In genomic region chr19:6744381-6745288, GRCh38 we compare ENCODE assay signal across 8 cellular contexts. TPM values are rescaled to one million over a fixed set of nuclear protein-coding genes. Genes with fewer than 3 reads are reported as not detected.
DNase-seq lines count a peak whose midpoint lies in the region; ATAC-seq and TF ChIP-seq lines count a peak whose summit lies in the region.

No MANE protein-coding gene starts in this region.

- POLR2A ChIA-PET in CD4-positive, alpha-beta T cell (lab: Charles Lee): no interaction called here
- POLR2A ChIA-PET in Panc1 (lab: Charles Lee): no interaction called here

- no peaks in the 10 kb centered on the region for H3K27me3 Mint-ChIP-seq in CD4-positive, alpha-beta T cell

- H3K4me3 Mint-ChIP-seq in CD4-positive, alpha-beta T cell: peak overlapping the region; percentile 50

- BruUV-seq in Panc1 (replicated peaks; lab: Mats Ljungman, UMichigan): no TSS peak

- H3K9me3 ChIP-seq in CD4-positive, alpha-beta T cell (ENCODE audit: control insufficient read depth, low read length): no peaks in the 10 kb centered on the region
- H3K9me3 ChIP-seq in Panc1 (ENCODE audit: control insufficient read depth, insufficient read depth, low read depth, low read length): no peaks in the 10 kb centered on the region

- H3K4me1 ChIP-seq in Panc1 (ENCODE audit: control insufficient read depth, insufficient read depth, low read length): peaks cover 34% of the 10 kb centered on the region

- no peaks in the 10 kb centered on the region for H3K9me3 Mint-ChIP-seq in CD4-positive, alpha-beta T cell

- no peak overlapping the region for H3K27ac Mint-ChIP-seq in CD4-positive, alpha-beta T cell

- CTCF ChIA-PET in CD4-positive, alpha-beta T cell (lab: Charles Lee): no interaction called here
- CTCF ChIA-PET in Panc1 (lab: Charles Lee): interaction anchor here (0.6 kb wide), 1 partner anchor 145 kb away, joined by 3 read pairs; no protein-coding TSS in a partner anchor

- no peaks in the 10 kb centered on the region for H3K27me3 ChIP-seq in CD4-positive, alpha-beta T cell (ENCODE audit: control insufficient read depth, insufficient read depth, low read length)
- no peaks in the 10 kb centered on the region for H3K27me3 ChIP-seq in Panc1 (ENCODE audit: control insufficient read depth, insufficient read depth, low read length)

- DNase-seq in CD4-positive, alpha-beta T cell: no peak
- no peak for DNase-seq in Panc1 (ENCODE audit: low read depth, low spot score)
- DNase-seq in fibroblast of the aortic adventitia (ENCODE audit: low read depth): peak; percentile 82
- DNase-seq in omental fat pad (ENCODE audit: low spot score): no peak
- no peak for DNase-seq in pons (ENCODE audit: low spot score)
- DNase-seq in NCI-H510A (lab: John Stamatoyannopoulos, UW): no peak
- DNase-seq in GM13977 (ENCODE audit: low spot score): no peak

- no peak for TF ChIP-seq CTCF in CD4-positive, alpha-beta T cell (IDR thresholded peaks at IDR 0.05)
- TF ChIP-seq CTCF in Panc1 (IDR thresholded peaks at IDR 0.05) (no peak), fibroblast of the aortic adventitia (IDR thresholded peaks at IDR 0.05; ENCODE audit: insufficient read depth, low read length) (no peak), omental fat pad (IDR thresholded peaks at IDR 0.05) (no peak), GM13977 (IDR thresholded peaks at IDR 0.05; ENCODE audit: extremely low read depth, insufficient read depth, missing control alignments) (no peak)

- intact Hi-C loops in CD4-positive, alpha-beta T cell (cut with DNase I, micrococcal nuclease): no loop called here
- intact Hi-C loops in Panc1 (cut with micrococcal nuclease; ENCODE audit: unreplicated experiment): no loop called here

- peaks cover 14% of the 10 kb centered on the region for H3K4me1 Mint-ChIP-seq in CD4-positive, alpha-beta T cell (ENCODE audit: low read depth)

- no peak overlapping the region for H3K27ac ChIP-seq in CD4-positive, alpha-beta T cell (ENCODE audit: low read depth, low read length)
- H3K27ac ChIP-seq in Panc1 (ENCODE audit: low read length): peak overlapping the region; percentile 80

- peak overlapping the region; percentile 7 to 44 for H3K4me3 ChIP-seq in Panc1 (ENCODE audit: low read depth in 2 of 2, low read length in 2 of 2)
- H3K4me3 ChIP-seq in fibroblast of the aortic adventitia (ENCODE audit: low read depth, low read length): peak overlapping the region; percentile 28

- in situ Hi-C loops in Panc1 (cut with HindIII; ENCODE audit: low pct_unique_long_range_greater_than_20kb, low sequenced_read_pairs): no loop called here
- in situ Hi-C loops in GM13977 (cut with MboI; ENCODE audit: low pct_unique_long_range_greater_than_20kb, low sequenced_read_pairs, unreplicated experiment): loop anchor here (10.0 kb wide), 1 partner anchor 120 kb away; no protein-coding TSS in a partner anchor

- ATAC-seq in CD4-positive, alpha-beta T cell (ENCODE audit: poor library complexity): no peak
- ATAC-seq in Panc1 (peak; percentile 78), omental fat pad (ENCODE audit: low FRiP score) (peak; percentile 46), GM19324 (IDR thresholded peaks at IDR 0.05; ENCODE audit: low FRiP score, unreplicated experiment) (no peak)

- H3K36me3 ChIP-seq in Panc1 (ENCODE audit: control insufficient read depth, insufficient read depth, low read length): peaks cover 2% of the 10 kb centered on the region

- H3K36me3 Mint-ChIP-seq in CD4-positive, alpha-beta T cell (ENCODE audit: low read depth): peaks cover 58% of the 10 kb centered on the region

RNA-seq across cellular contexts. Expression of gene TRIP10, which starts 5.2 kb away (rescaled TPM):
- 1 to 10 TPM; 1.6 to 1.9 TPM for total RNA-seq in CD4-positive, alpha-beta T cell
- total RNA-seq in Panc1 (2021; ENCODE audit: unreplicated experiment) (115 TPM), fibroblast of the aortic adventitia (ENCODE audit: low replicate concordance) (33.3 and 44.9 TPM in 2 replicates), omental fat pad (100 to 1,000 TPM in 1 of 4 donors, 10 to 100 TPM in 3; 42.5 to 110 (median 66.6) TPM)
- polyA plus RNA-seq in Panc1 (2012; ENCODE audit: insufficient read length): 111 TPM

RNA-seq across cellular contexts. Expression of gene GPR108, which starts 7.3 kb away (rescaled TPM):
- total RNA-seq in CD4-positive, alpha-beta T cell: 10 to 100 TPM; 34.5 to 36.6 TPM
- total RNA-seq in Panc1 (2021; ENCODE audit: unreplicated experiment) (43.0 TPM), fibroblast of the aortic adventitia (ENCODE audit: low replicate concordance) (32.5 and 33.4 TPM in 2 replicates), omental fat pad (10 to 100 TPM; 34.5 to 68.4 (median 62.0) TPM)
- 63.5 TPM for polyA plus RNA-seq in Panc1 (2012; ENCODE audit: insufficient read length)

RNA-seq across cellular contexts. Expression of gene SH2D3A, which starts 22.6 kb away (rescaled TPM):
- total RNA-seq in CD4-positive, alpha-beta T cell: 10 to 100 TPM; 39.2 to 41.3 TPM
- 2.2 TPM for total RNA-seq in Panc1 (2021; ENCODE audit: unreplicated experiment)
- polyA plus RNA-seq in Panc1 (2012; ENCODE audit: insufficient read length): 3.0 TPM
- total RNA-seq in fibroblast of the aortic adventitia (ENCODE audit: low replicate concordance): not detected in 2 replicates
- total RNA-seq in omental fat pad: 1 to 10 TPM in 3 of 4 donors, not detected in 1; 1.3 to 3.4 (median 2.0) TPM

RNA-seq across cellular contexts. Expression of gene C3, which starts 24.2 kb away (rescaled TPM):
- under 1 TPM in 1 of 2 experiments, not detected in 1; 0.55 TPM for total RNA-seq in CD4-positive, alpha-beta T cell
- total RNA-seq in Panc1 (2021; ENCODE audit: unreplicated experiment): 5.0 TPM
- 1.3 TPM for polyA plus RNA-seq in Panc1 (2012; ENCODE audit: insufficient read length)
- total RNA-seq in fibroblast of the aortic adventitia (ENCODE audit: low replicate concordance): 93.5 and 1,485 TPM in 2 replicates
- 1,000 to 10,000 TPM; 1,035 to 6,271 (median 2,305) TPM for total RNA-seq in omental fat pad

RNA-seq across cellular contexts. Expression of gene VAV1, which starts 27.9 kb away (rescaled TPM):
- total RNA-seq in CD4-positive, alpha-beta T cell: 10 to 100 TPM; 70.0 to 70.1 TPM
- total RNA-seq in Panc1 (2021; ENCODE audit: unreplicated experiment) (0.05 TPM), fibroblast of the aortic adventitia (ENCODE audit: low replicate concordance) (not detected in 2 replicates), omental fat pad (10 to 100 TPM in 3 of 4 donors, 1 to 10 TPM in 1; 9.4 to 18.9 (median 13.5) TPM)
- polyA plus RNA-seq in Panc1 (2012; ENCODE audit: insufficient read length): 1.5 TPM

Comparison
In these comparisons a context has a peak if more than half of its experiments do, and no peak if none do; other contexts are left out.
1. ATAC-seq: peak in Panc1 (single experiment) and omental fat pad (single experiment); none in CD4-positive, alpha-beta T cell (single experiment) and GM19324 (single experiment).
2. RNA of gene TRIP10, which starts 5.2 kb away (total RNA-seq): 115 TPM in Panc1 (single experiment), 42.5 to 110 TPM in omental fat pad and 33.3 to 44.9 TPM in fibroblast of the aortic adventitia; 1.6 to 1.9 TPM in CD4-positive, alpha-beta T cell; every median in the first group is over 10 times any median in the second.
3. RNA of gene SH2D3A, which starts 22.6 kb away (total RNA-seq): 39.2 to 41.3 TPM in CD4-positive, alpha-beta T cell; 2.2 TPM in Panc1 (single experiment), 1.3 to 3.4 TPM in omental fat pad and not detected in fibroblast of the aortic adventitia; every median in the first group is over 4 times any median in the second.